ENCODE assay signal across 8 cellular contexts in genomic region chr6:108562503-108562993, GRCh38.
DNase-seq lines count a peak whose midpoint lies in the region; ATAC-seq and TF ChIP-seq lines count a peak whose summit lies in the region.

No MANE protein-coding gene starts in this region.

- H3K27ac Mint-ChIP-seq in stimulated activated memory B cell treated with anti-CD40 and anti-IgM and Interleukin-4, amounts not matched to agents 10 μg/mL and 1 μg/mL and 100 μg/mL, for 72 hours, result peak overlapping the region; percentile 95

- DNase-seq in C1 segment of cervical spinal cord (lab: John Stamatoyannopoulos, UW) (peak in 10 of 14 donors; percentile 27 to 76 (median 50)), HL-60 (ENCODE audit: low read depth in 1 of 2, low spot score in 1 of 2) (peak; percentile 80 to 90), SHP77 treated with DMSO at 0.1 percent for 48 hours (lab: John Stamatoyannopoulos, UW) (peak; percentile 68), coronary artery (ENCODE audit: low spot score) (peak; percentile 87), GM19240 (ENCODE audit: insufficient read length, low spot score) (no peak)

- TF ChIP-seq CTCF in HL-60 (IDR thresholded peaks at IDR 0.05; ENCODE audit: insufficient read depth, low read length) (no peak), coronary artery (IDR thresholded peaks at IDR 0.05) (no peak)

- H3K4me3 Mint-ChIP-seq in stimulated activated memory B cell treated with anti-CD40 and anti-IgM and Interleukin-4, amounts not matched to agents 10 μg/mL and 1 μg/mL and 100 μg/mL, for 72 hours, result peak overlapping the region; percentile 82

- peaks cover 52% of the 10 kb centered on the region for H3K4me1 Mint-ChIP-seq in stimulated activated memory B cell treated with anti-CD40 and anti-IgM and Interleukin-4, amounts not matched to agents 10 μg/mL and 1 μg/mL and 100 μg/mL, for 72 hours

- H3K36me3 Mint-ChIP-seq in stimulated activated memory B cell treated with anti-CD40 and anti-IgM and Interleukin-4, amounts not matched to agents 10 μg/mL and 1 μg/mL and 100 μg/mL, for 72 hours, result peaks cover 19% of the 10 kb centered on the region

- H3K27me3 ChIP-seq in HL-60 (ENCODE audit: insufficient read depth, poor library complexity, severe bottlenecking), result no peaks in the 10 kb centered on the region
- no peaks in the 10 kb centered on the region for H3K27me3 ChIP-seq in layer of hippocampus (ENCODE audit: control insufficient read depth, insufficient read depth, low read length)

- H3K27ac ChIP-seq in HL-60 (replicated peaks) (peak overlapping the region; percentile 53), coronary artery (peak overlapping the region; percentile 91 to 98), layer of hippocampus (ENCODE audit: low read depth, low read length) (peak overlapping the region; percentile 57)

- ATAC-seq in stimulated activated memory B cell treated with anti-CD40 and anti-IgM and Interleukin-4, amounts not matched to agents 10 μg/mL and 1 μg/mL and 100 μg/mL, for 72 hours, result no peak
- ATAC-seq in HG02623 (IDR thresholded peaks at IDR 0.05; ENCODE audit: unreplicated experiment), result no peak

- H3K4me3 ChIP-seq in HL-60 (replicated peaks; ENCODE audit: insufficient read depth, low read length), result no peak overlapping the region; the same call in 1 of the 2 replicates
- peak overlapping the region; percentile 92 for H3K4me3 ChIP-seq in coronary artery

- H3K27me3 Mint-ChIP-seq in stimulated activated memory B cell treated with anti-CD40 and anti-IgM and Interleukin-4, amounts not matched to agents 10 μg/mL and 1 μg/mL and 100 μg/mL, for 72 hours, result no peaks in the 10 kb centered on the region

- H3K9me3 Mint-ChIP-seq in stimulated activated memory B cell treated with anti-CD40 and anti-IgM and Interleukin-4, amounts not matched to agents 10 μg/mL and 1 μg/mL and 100 μg/mL, for 72 hours, result peaks cover 3% of the 10 kb centered on the region
